24 cellular contexts compared by ENCODE assay signal in the genomic region with DNA sequence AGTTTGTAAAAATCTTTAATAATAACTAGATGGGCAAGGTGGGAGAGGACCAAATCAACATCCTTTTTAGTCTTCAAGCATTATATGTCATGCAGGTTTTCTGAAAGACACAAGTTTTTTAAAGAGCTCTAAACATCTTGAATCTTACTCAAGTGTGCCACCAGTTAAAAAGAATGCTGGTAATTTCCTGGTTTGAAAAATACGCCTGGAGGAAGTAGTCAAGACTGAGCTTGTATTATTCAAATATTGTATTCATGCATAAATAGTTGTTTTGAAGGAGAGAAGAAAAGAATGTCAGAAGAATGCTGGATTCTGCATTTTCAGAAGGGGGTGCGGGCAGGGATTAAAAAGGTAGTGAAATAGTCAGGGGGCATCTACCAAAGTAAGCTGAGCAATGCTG.
"Had no signal": no experiment of that assay in that cellular context is flagged by ENCODE, and none has a peak within 500 bp of the region (broad histone marks: within the 10 kb centered on the region; RNA-seq: fewer than 3 reads in every experiment).

No MANE protein-coding gene starts in this region.

- DNase-seq: dermis blood vessel endothelial cell; effector memory CD8-positive, alpha-beta T cell; heart left ventricle; left ventricle myocardium superior; lower lobe of right lung; mucosa of descending colon; naive B cell; pancreas; right lobe of liver; small intestine; stimulated activated CD4-positive, alpha-beta T cell treated with anti-CD3 and anti-CD28 coated beads, Interleukin-15, amount 100 ng/mL, for 24 hours; stimulated activated CD4-positive, alpha-beta T cell treated with anti-CD3 and anti-CD28 coated beads, Interleukin-2, amount 100 ng/mL, for 48 hours; stimulated activated naive B cell treated with anti-CD40 and anti-IgM and Interleukin-4, amounts not matched to agents 10 μg/mL and 1 μg/mL and 100 μg/mL, for 72 hours; upper lobe of right lung; uterus had no signal

- H3K9me3 ChIP-seq: gastroesophageal sphincter, heart left ventricle, lower lobe of right lung, mucosa of descending colon, neutrophil, pancreas, right lobe of liver, thoracic aorta, tibial nerve, upper lobe of right lung, uterus had no signal

- FAIRE-seq: endometrium, islet of Langerhans, pancreas, small intestine had no signal

- H3K4me1 ChIP-seq: gastroesophageal sphincter, lower lobe of right lung, pancreas, right lobe of liver, tibial nerve, upper lobe of right lung, uterus had no signal

- H3K36me3 ChIP-seq: gastroesophageal sphincter, heart left ventricle, lower lobe of right lung, neutrophil, pancreas, right lobe of liver, thoracic aorta, tibial nerve, upper lobe of right lung, uterus had no signal

- H2AFZ ChIP-seq: hepatocyte had no signal

- H3K4me3 ChIP-seq: coronary artery, gastroesophageal sphincter, heart left ventricle, hepatocyte, lower lobe of right lung, mucosa of descending colon, pancreas, right lobe of liver, thoracic aorta, tibial nerve, upper lobe of right lung, uterus had no signal

- H3K79me2 ChIP-seq: hepatocyte had no signal

- H3K27ac ChIP-seq: coronary artery, gastroesophageal sphincter, heart left ventricle, hepatocyte, lower lobe of right lung, neutrophil, pancreas, right lobe of liver, thoracic aorta, tibial nerve, upper lobe of right lung, uterus had no signal

- H3K27me3 ChIP-seq: gastroesophageal sphincter, heart left ventricle, hepatocyte, neutrophil, pancreas, right lobe of liver, tibial nerve, upper lobe of right lung, uterus had no signal

- ATAC-seq: effector memory CD8-positive, alpha-beta T cell; gastroesophageal sphincter; heart left ventricle; left ventricle myocardium superior; lower lobe of right lung; mucosa of descending colon; natural killer cell treated with Interleukin-12 subunit alpha and Interleukin-12 subunit beta and Interleukin-15 and Interleukin-18, amount 100 ng/mL, for 72 hours; pancreas; right lobe of liver; stimulated activated naive B cell treated with anti-CD40 and anti-IgM and Interleukin-4, amounts not matched to agents 10 μg/mL and 1 μg/mL and 100 μg/mL, for 72 hours; upper lobe of right lung had no signal

- H3K4me2 ChIP-seq: hepatocyte had no signal
